2 cellular contexts compared by ENCODE assay signal in genomic region chr22:19480173-19480568, GRCh38.
TF ChIP-seq lines count a peak whose summit lies in the region.

No MANE protein-coding gene starts in this region.

TF ChIP-seq in SK-N-SH, 30 proteins besides CTCF, POLR2A, EP300 and RAD21 (continued from another document):
- no peak for TF ChIP-seq IRF3 (IDR thresholded peaks at IDR 0.05; ENCODE audit: low read depth, low read length)
- TF ChIP-seq SMC3 (IDR thresholded peaks at IDR 0.05; ENCODE audit: low read depth, low read length) = no peak
- TF ChIP-seq, protein P1, sequence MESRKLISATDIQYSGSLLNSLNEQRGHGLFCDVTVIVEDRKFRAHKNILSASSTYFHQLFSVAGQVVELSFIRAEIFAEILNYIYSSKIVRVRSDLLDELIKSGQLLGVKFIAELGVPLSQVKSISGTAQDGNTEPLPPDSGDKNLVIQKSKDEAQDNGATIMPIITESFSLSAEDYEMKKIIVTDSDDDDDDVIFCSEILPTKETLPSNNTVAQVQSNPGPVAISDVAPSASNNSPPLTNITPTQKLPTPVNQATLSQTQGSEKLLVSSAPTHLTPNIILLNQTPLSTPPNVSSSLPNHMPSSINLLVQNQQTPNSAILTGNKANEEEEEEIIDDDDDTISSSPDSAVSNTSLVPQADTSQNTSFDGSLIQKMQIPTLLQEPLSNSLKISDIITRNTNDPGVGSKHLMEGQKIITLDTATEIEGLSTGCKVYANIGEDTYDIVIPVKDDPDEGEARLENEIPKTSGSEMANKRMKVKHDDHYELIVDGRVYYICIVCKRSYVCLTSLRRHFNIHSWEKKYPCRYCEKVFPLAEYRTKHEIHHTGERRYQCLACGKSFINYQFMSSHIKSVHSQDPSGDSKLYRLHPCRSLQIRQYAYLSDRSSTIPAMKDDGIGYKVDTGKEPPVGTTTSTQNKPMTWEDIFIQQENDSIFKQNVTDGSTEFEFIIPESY (IDR thresholded peaks at IDR 0.05; ENCODE audit: borderline replicate concordance, low read depth) = no peak
- TF ChIP-seq RCOR1 (IDR thresholded peaks at IDR 0.05; ENCODE audit: low read length) = no peak
- no peak for TF ChIP-seq GATA2 (CRISPR knock-in tag; IDR thresholded peaks at IDR 0.05)
- TF ChIP-seq MXI1 (IDR thresholded peaks at IDR 0.05; ENCODE audit: low read depth, low read length) = no peak
- no peak for TF ChIP-seq POLR2AphosphoS5 (IDR thresholded peaks at IDR 0.05; ENCODE audit: low read depth, low read length)
- no peak for TF ChIP-seq SIN3A (IDR thresholded peaks at IDR 0.05; ENCODE audit: borderline replicate concordance, low read depth, low read length)
- no peak for TF ChIP-seq TCF12 (IDR thresholded peaks at IDR 0.05)
- TF ChIP-seq GABPA (IDR thresholded peaks at IDR 0.05; ENCODE audit: low read depth) = no peak

TF ChIP-seq in SK-N-SH treated with all-trans-retinoic acid at 6 μM for 48 hours, 23 proteins besides CTCF, POLR2A, EP300 and RAD21 (continued from another document):
- no peak for TF ChIP-seq POU6F1 (CRISPR knock-in tag; IDR thresholded peaks at IDR 0.05; ENCODE audit: borderline replicate concordance, low read depth)
- no peak for TF ChIP-seq SNAI2 (CRISPR knock-in tag; IDR thresholded peaks at IDR 0.05)
- no peak for TF ChIP-seq ZNF70 (CRISPR knock-in tag; IDR thresholded peaks at IDR 0.05)
- TF ChIP-seq ESRRG (CRISPR knock-in tag; IDR thresholded peaks at IDR 0.05) = no peak
- no peak for TF ChIP-seq BACH2 (CRISPR knock-in tag; IDR thresholded peaks at IDR 0.05; ENCODE audit: borderline replicate concordance)
- no peak for TF ChIP-seq ZNF565 (CRISPR knock-in tag; conservative IDR thresholded peaks at IDR 0.05; ENCODE audit: low read depth)
- TF ChIP-seq, protein P2, sequence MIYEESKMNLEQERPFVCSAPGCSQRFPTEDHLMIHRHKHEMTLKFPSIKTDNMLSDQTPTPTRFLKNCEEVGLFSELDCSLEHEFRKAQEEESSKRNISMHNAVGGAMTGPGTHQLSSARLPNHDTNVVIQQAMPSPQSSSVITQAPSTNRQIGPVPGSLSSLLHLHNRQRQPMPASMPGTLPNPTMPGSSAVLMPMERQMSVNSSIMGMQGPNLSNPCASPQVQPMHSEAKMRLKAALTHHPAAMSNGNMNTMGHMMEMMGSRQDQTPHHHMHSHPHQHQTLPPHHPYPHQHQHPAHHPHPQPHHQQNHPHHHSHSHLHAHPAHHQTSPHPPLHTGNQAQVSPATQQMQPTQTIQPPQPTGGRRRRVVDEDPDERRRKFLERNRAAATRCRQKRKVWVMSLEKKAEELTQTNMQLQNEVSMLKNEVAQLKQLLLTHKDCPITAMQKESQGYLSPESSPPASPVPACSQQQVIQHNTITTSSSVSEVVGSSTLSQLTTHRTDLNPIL (CRISPR knock-in tag; IDR thresholded peaks at IDR 0.05; ENCODE audit: low read depth) = no peak
- no peak for TF ChIP-seq RARB (CRISPR knock-in tag; IDR thresholded peaks at IDR 0.05)
- no peak for TF ChIP-seq TOX (CRISPR knock-in tag; IDR thresholded peaks at IDR 0.05; ENCODE audit: borderline replicate concordance)
- TF ChIP-seq OSR1 (CRISPR knock-in tag; IDR thresholded peaks at IDR 0.05) = no peak
- TF ChIP-seq, protein P3, sequence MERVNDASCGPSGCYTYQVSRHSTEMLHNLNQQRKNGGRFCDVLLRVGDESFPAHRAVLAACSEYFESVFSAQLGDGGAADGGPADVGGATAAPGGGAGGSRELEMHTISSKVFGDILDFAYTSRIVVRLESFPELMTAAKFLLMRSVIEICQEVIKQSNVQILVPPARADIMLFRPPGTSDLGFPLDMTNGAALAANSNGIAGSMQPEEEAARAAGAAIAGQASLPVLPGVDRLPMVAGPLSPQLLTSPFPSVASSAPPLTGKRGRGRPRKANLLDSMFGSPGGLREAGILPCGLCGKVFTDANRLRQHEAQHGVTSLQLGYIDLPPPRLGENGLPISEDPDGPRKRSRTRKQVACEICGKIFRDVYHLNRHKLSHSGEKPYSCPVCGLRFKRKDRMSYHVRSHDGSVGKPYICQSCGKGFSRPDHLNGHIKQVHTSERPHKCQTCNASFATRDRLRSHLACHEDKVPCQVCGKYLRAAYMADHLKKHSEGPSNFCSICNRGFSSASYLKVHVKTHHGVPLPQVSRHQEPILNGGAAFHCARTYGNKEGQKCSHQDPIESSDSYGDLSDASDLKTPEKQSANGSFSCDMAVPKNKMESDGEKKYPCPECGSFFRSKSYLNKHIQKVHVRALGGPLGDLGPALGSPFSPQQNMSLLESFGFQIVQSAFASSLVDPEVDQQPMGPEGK (CRISPR knock-in tag; IDR thresholded peaks at IDR 0.05; ENCODE audit: borderline replicate concordance) = no peak
- TF ChIP-seq CSRNP3 (CRISPR knock-in tag; IDR thresholded peaks at IDR 0.05) = no peak
- TF ChIP-seq ARNTL (CRISPR knock-in tag; IDR thresholded peaks at IDR 0.05; ENCODE audit: borderline replicate concordance, low read depth) = no peak
